In genomic region chr15:90954712-90955671, GRCh38 we compare ENCODE assay signal across 1 cellular context.
TF ChIP-seq lines count a peak whose summit lies in the region.

TSS of gene RCCD1 (plus strand) at chr15:90954884. CDS start at chr15:90956735, 1,851 bp downstream.

TF ChIP-seq in K562, 482 proteins besides CTCF, POLR2A, EP300 and RAD21 (continued from another document):
- peak; percentile 1 for TF ChIP-seq CTCFL (IDR thresholded peaks at IDR 0.05; ENCODE audit: borderline replicate concordance, insufficient read depth, low read depth, low read length, poor library complexity, severe bottlenecking)
- peak; percentile 89 for TF ChIP-seq ESRRA (IDR thresholded peaks at IDR 0.05; ENCODE audit: borderline replicate concordance, low read depth)
- peak in 1 of 2 experiments; percentile 86; a peak in 2 of 4 replicates for TF ChIP-seq HDAC1 (IDR thresholded peaks at IDR 0.05)
- TF ChIP-seq ZNF395 (CRISPR knock-in tag; IDR thresholded peaks at IDR 0.05), result 0 out of 2 replicates have a peak, but pooled peaks have one; percentile 72
- peak; percentile 48 for TF ChIP-seq ZBTB33 (CRISPR knock-in tag; IDR thresholded peaks at IDR 0.05)
- peak; percentile 35; the same call in 1 of the 2 replicates for TF ChIP-seq ZNF511 (CRISPR knock-in tag; IDR thresholded peaks at IDR 0.05)
- TF ChIP-seq RERE (CRISPR knock-in tag; IDR thresholded peaks at IDR 0.05; ENCODE audit: borderline replicate concordance), result 0 out of 2 replicates have a peak, but pooled peaks have one; percentile 36
- TF ChIP-seq MEF2D (tag; conservative IDR thresholded peaks at IDR 0.05; ENCODE audit: low read depth), result peak; percentile 47; the same call in 1 of the 2 replicates
- TF ChIP-seq ELF2 (CRISPR knock-in tag; IDR thresholded peaks at IDR 0.05), result peak; percentile 84
- peak; percentile 97 to 98 for TF ChIP-seq MNT (conservative IDR thresholded peaks at IDR 0.05)
- no peak for TF ChIP-seq PYGO2 (tag; IDR thresholded peaks at IDR 0.05)
- TF ChIP-seq PHTF2 (CRISPR knock-in tag; IDR thresholded peaks at IDR 0.05), result no peak
- peak; percentile 89 for TF ChIP-seq POLR2H (tag; IDR thresholded peaks at IDR 0.05; ENCODE audit: low read depth)
- peak; percentile 93 for TF ChIP-seq E2F3 (CRISPR knock-in tag; IDR thresholded peaks at IDR 0.05)
- peak in 1 of 2 experiments; percentile 77; a peak in 2 of 4 replicates for TF ChIP-seq ZNF639 (CRISPR knock-in tag; conservative IDR thresholded peaks at IDR 0.05 in 1 of 2, IDR thresholded peaks at IDR 0.05 in 1 of 2)
- no peak; the same call in 1 of the 2 replicates for TF ChIP-seq ZNF274 (IDR thresholded peaks at IDR 0.05; ENCODE audit: borderline replicate concordance, low read depth, low read length)
- peak; percentile 83 for TF ChIP-seq RB1 (IDR thresholded peaks at IDR 0.05; ENCODE audit: low read depth)
- peak; percentile 72; the same call in 1 of the 2 replicates for TF ChIP-seq NFXL1 (CRISPR knock-in tag; IDR thresholded peaks at IDR 0.05)
- TF ChIP-seq POLR2G (IDR thresholded peaks at IDR 0.05; ENCODE audit: low read depth, low read length), result peak; percentile 97
- TF ChIP-seq NRF1 (conservative IDR thresholded peaks at IDR 0.05 in 1 of 2, IDR thresholded peaks at IDR 0.05 in 1 of 2), result peak; percentile 43 to 58
- 0 out of 2 replicates have a peak, but pooled peaks have one; percentile 4 for TF ChIP-seq FOXO4 (CRISPR knock-in tag; IDR thresholded peaks at IDR 0.05)
- peak; percentile 82; the same call in 1 of the 2 replicates for TF ChIP-seq HDAC8 (tag; IDR thresholded peaks at IDR 0.05)
- TF ChIP-seq POLR2AphosphoS2 (IDR thresholded peaks at IDR 0.05; ENCODE audit: low read length), result peak; percentile 97
- TF ChIP-seq HMGN3 (IDR thresholded peaks at IDR 0.05; ENCODE audit: borderline replicate concordance, extremely low read depth, insufficient read length, low read depth, low read length), result no peak
- TF ChIP-seq CC2D1A (IDR thresholded peaks at IDR 0.05), result no peak
- no peak for TF ChIP-seq FOXA1 (IDR thresholded peaks at IDR 0.05; ENCODE audit: borderline replicate concordance)
- TF ChIP-seq KLF13 (tag; IDR thresholded peaks at IDR 0.05; ENCODE audit: borderline replicate concordance, low read depth), result peak; percentile 67
- TF ChIP-seq TAL1 (IDR thresholded peaks at IDR 0.05), result no peak
- peak; percentile 99 for TF ChIP-seq BHLHE40 (IDR thresholded peaks at IDR 0.05; ENCODE audit: low read length)
- 0 out of 2 replicates have a peak, but pooled peaks have one; percentile 14 for TF ChIP-seq ZNF134 (CRISPR knock-in tag; conservative IDR thresholded peaks at IDR 0.05)
- TF ChIP-seq ZNF592 (IDR thresholded peaks at IDR 0.05), result peak; percentile 87
- 0 out of 2 replicates have a peak, but pooled peaks have one; percentile 18 for TF ChIP-seq ZNF263 (CRISPR knock-in tag; IDR thresholded peaks at IDR 0.05; ENCODE audit: borderline replicate concordance)
- TF ChIP-seq BMI1 (IDR thresholded peaks at IDR 0.05; ENCODE audit: low read length), result no peak
TF ChIP-seq in K562: peak in this region for 204.
